ENCODE assay signal across 20 cellular contexts in genomic region chr22:49068861-49069260, GRCh38.
A peak's percentile ranks its signal among the peaks of the same experiment; 100 is the strongest.
DNase-seq lines count a peak whose midpoint lies in the region; ATAC-seq and TF ChIP-seq lines count a peak whose summit lies in the region.
"Had no signal": no experiment of that assay in that cellular context is flagged by ENCODE, and none has a peak within 500 bp of the region (broad histone marks: within the 10 kb centered on the region; RNA-seq: fewer than 3 reads in every experiment).

No MANE protein-coding gene starts in this region.

- DNase-seq in Karpas-422 (no peak), mesenteric fat pad (ENCODE audit: low spot score) (peak; percentile 76), sigmoid colon (peak; percentile 42), OCI-M2 (lab: John Stamatoyannopoulos, UW; ENCODE audit: unreplicated experiment) (no peak), omental fat pad (ENCODE audit: low spot score) (no peak), retina (no peak)
- DNase-seq: ACHN; BE2C; C1 segment of cervical spinal cord; CD4-positive, CD25-positive, alpha-beta regulatory T cell; CD8-positive, alpha-beta memory T cell; COR-L47; DMS 273 treated with DMSO at 0.1 percent for 48 hours; DMS53; DND-41; GM23248; HCEC 1CT; HFFc6 had no signal

- no peaks in the 10 kb centered on the region for H3K79me2 ChIP-seq in Karpas-422 (ENCODE audit: low read length)

- peak overlapping the region; percentile 22 for H3K4me2 ChIP-seq in Karpas-422 (ENCODE audit: low read depth, low read length, poor library complexity, severe bottlenecking)

- CTCF ChIA-PET in HEK293 (lab: Yijun Ruan, JAX) = no interaction called here

- WGBS in sigmoid colon, 2 donors = 72 to 83% methylated on average over 14 of the region's 14 CpGs

- H3K27ac ChIP-seq in HEK293 (ENCODE audit: extremely low read depth, low read depth, low read length) (no peak overlapping the region), Karpas-422 (ENCODE audit: low read length) (no peak overlapping the region), sigmoid colon (no peak overlapping the region)
- H3K27ac ChIP-seq: GM23248 had no signal

- no peak for TF ChIP-seq EP300 in sigmoid colon (IDR thresholded peaks at IDR 0.05)

- POLR2A ChIA-PET in HEK293 (lab: Yijun Ruan, JAX) = no interaction called here

- no peak overlapping the region for H3K9ac ChIP-seq in Karpas-422 (ENCODE audit: low read length)
- H3K9ac ChIP-seq: GM23248 had no signal

- ATAC-seq in omental fat pad (ENCODE audit: low FRiP score) (no peak), HG03520 (IDR thresholded peaks at IDR 0.05; ENCODE audit: unreplicated experiment) (no peak)

- intact Hi-C loops in sigmoid colon (cut with DNase I) = no loop called here

- H3K27me3 ChIP-seq in Karpas-422 (ENCODE audit: low read length) (no peaks in the 10 kb centered on the region), sigmoid colon (peaks cover 0 to 5% (median 0%) of the 10 kb centered on the region in 3 donors)
- H3K27me3 ChIP-seq: BE2C had no signal

- H4K20me1 ChIP-seq in Karpas-422 (ENCODE audit: insufficient read depth, low read depth, low read length) = peaks cover 3% of the 10 kb centered on the region; the same call in 1 of the 2 replicates

- H3K4me1 ChIP-seq in HEK293 (ENCODE audit: control insufficient read depth, insufficient read depth, low read length) = no peaks in the 10 kb centered on the region
- H3K4me1 ChIP-seq in Karpas-422 (ENCODE audit: low read length) = peaks cover 56% of the 10 kb centered on the region
- no peaks in the 10 kb centered on the region for H3K4me1 ChIP-seq in sigmoid colon
- H3K4me1 ChIP-seq: BE2C had no signal

- H3K9me3 ChIP-seq in HEK293 (ENCODE audit: control insufficient read depth, insufficient read depth, low read depth, low read length) = no peaks in the 10 kb centered on the region
- H3K9me3 ChIP-seq in Karpas-422 (ENCODE audit: low read length) = no peaks in the 10 kb centered on the region
- no peaks in the 10 kb centered on the region for H3K9me3 ChIP-seq in sigmoid colon
- H3K9me3 ChIP-seq: BE2C had no signal

- no peaks in the 10 kb centered on the region for H3K36me3 ChIP-seq in HEK293 (ENCODE audit: control insufficient read depth in 2 of 2, insufficient read depth in 1 of 2, low read length in 2 of 2)
- no peaks in the 10 kb centered on the region for H3K36me3 ChIP-seq in Karpas-422 (ENCODE audit: insufficient read depth, low read length)
- no peaks in the 10 kb centered on the region for H3K36me3 ChIP-seq in sigmoid colon
- H3K36me3 ChIP-seq: BE2C had no signal

- TF ChIP-seq CTCF in HEK293 (tag by site-specific recombination; IDR thresholded peaks at IDR 0.05) (no peak), sigmoid colon (IDR thresholded peaks at IDR 0.05) (no peak), omental fat pad (IDR thresholded peaks at IDR 0.05) (no peak)

- no peak overlapping the region for H3K4me3 ChIP-seq in HEK293 (ENCODE audit: low read depth, low read length)
- H3K4me3 ChIP-seq in Karpas-422 (ENCODE audit: low read length) = no peak overlapping the region; the same call in 1 of the 2 replicates
- no peak overlapping the region for H3K4me3 ChIP-seq in sigmoid colon
- H3K4me3 ChIP-seq: GM23248 had no signal

- TF ChIP-seq POLR2A in sigmoid colon (IDR thresholded peaks at IDR 0.05) = no peak

- H3K9me2 ChIP-seq in Karpas-422 (replicated peaks; ENCODE audit: insufficient read depth, low read length) = no peaks in the 10 kb centered on the region

- H2AFZ ChIP-seq in Karpas-422 (ENCODE audit: low read length) = no peak overlapping the region
- H2AFZ ChIP-seq: GM23248 had no signal

TF ChIP-seq in HEK293, 187 proteins besides CTCF, POLR2A, EP300 and RAD21:
- TF ChIP-seq ZIC2 (tag by site-specific recombination; IDR thresholded peaks at IDR 0.05) (0 out of 2 replicates have a peak, but pooled peaks have one; percentile 9), ZBTB10 (tag by site-specific recombination; IDR thresholded peaks at IDR 0.05) (no peak)
TF ChIP-seq in HEK293: peak in this region for 1.

Comparison
In these comparisons a context has a peak if more than half of its experiments do, and no peak if none do; other contexts are left out.
1. DNase-seq: peak in mesenteric fat pad (single experiment) and sigmoid colon (single experiment); none in Karpas-422 (single experiment), OCI-M2 (single experiment), omental fat pad (single experiment) and retina (single experiment).